Comparison of ENCODE assay signal across 15 cellular contexts in genomic region chr1:235624751-235625192, GRCh38.
A peak's percentile ranks its signal among the peaks of the same experiment; 100 is the strongest.
DNase-seq lines count a peak whose midpoint lies in the region; ATAC-seq, FAIRE-seq and TF ChIP-seq lines count a peak whose summit lies in the region.
"Had no signal": no experiment of that assay in that cellular context is flagged by ENCODE, and none has a peak within 500 bp of the region (broad histone marks: within the 10 kb centered on the region; RNA-seq: fewer than 3 reads in every experiment).

No MANE protein-coding gene starts in this region.

- H3K27ac ChIP-seq in VCaP: peak overlapping the region; percentile 83
- H3K27ac ChIP-seq: WERI-Rb-1 had no signal

- no peak for TF ChIP-seq CTCF in VCaP (conservative IDR thresholded peaks at IDR 0.05)

- DNase-seq in SKM-1 treated with dmso at 0.1 percent for 144 hours (lab: John Stamatoyannopoulos, UW; ENCODE audit: unreplicated experiment) (peak; percentile 30), SKM-1 (lab: John Stamatoyannopoulos, UW; ENCODE audit: unreplicated experiment) (no peak), iris pigment epithelial cell (ENCODE audit: low read depth) (peak; percentile 89), smooth muscle cell of the brain vasculature (ENCODE audit: low read depth, low spot score) (peak; percentile 91), urothelium cell line (ENCODE audit: low spot score) (no peak)
- DNase-seq: activated naive CD4-positive, alpha-beta T cell; COR-L47; GOT3; NCI-H2107; stimulated activated CD4-positive, alpha-beta T cell treated with anti-CD3 and anti-CD28 coated beads, Interleukin-15, amount 100 ng/mL, for 24 hours; WERI-Rb-1 had no signal

- ATAC-seq in HG02840 (IDR thresholded peaks at IDR 0.05; ENCODE audit: low FRiP score, unreplicated experiment) (no peak), GM21576 (IDR thresholded peaks at IDR 0.05; ENCODE audit: unreplicated experiment) (no peak)

- FAIRE-seq in urothelium cell line (lab: Jason Lieb, UNC): no peak
- FAIRE-seq: A204.1 had no signal

Comparison
In these comparisons a context has a peak if more than half of its experiments do, and no peak if none do; other contexts are left out.
1. DNase-seq: peak in SKM-1 treated with dmso at 0.1 percent for 144 hours (single experiment), iris pigment epithelial cell (single experiment) and smooth muscle cell of the brain vasculature (single experiment); none in SKM-1 (single experiment) and urothelium cell line (single experiment).